Comparison of ENCODE assay signal across 2 cellular contexts in genomic region chr5:7320641-7321170, GRCh38.
TF ChIP-seq lines count a peak whose summit lies in the region.

No MANE protein-coding gene starts in this region.

TF ChIP-seq in SK-N-SH, 30 proteins besides CTCF, POLR2A, EP300 and RAD21 (continued from another document):
- TF ChIP-seq, protein P1, sequence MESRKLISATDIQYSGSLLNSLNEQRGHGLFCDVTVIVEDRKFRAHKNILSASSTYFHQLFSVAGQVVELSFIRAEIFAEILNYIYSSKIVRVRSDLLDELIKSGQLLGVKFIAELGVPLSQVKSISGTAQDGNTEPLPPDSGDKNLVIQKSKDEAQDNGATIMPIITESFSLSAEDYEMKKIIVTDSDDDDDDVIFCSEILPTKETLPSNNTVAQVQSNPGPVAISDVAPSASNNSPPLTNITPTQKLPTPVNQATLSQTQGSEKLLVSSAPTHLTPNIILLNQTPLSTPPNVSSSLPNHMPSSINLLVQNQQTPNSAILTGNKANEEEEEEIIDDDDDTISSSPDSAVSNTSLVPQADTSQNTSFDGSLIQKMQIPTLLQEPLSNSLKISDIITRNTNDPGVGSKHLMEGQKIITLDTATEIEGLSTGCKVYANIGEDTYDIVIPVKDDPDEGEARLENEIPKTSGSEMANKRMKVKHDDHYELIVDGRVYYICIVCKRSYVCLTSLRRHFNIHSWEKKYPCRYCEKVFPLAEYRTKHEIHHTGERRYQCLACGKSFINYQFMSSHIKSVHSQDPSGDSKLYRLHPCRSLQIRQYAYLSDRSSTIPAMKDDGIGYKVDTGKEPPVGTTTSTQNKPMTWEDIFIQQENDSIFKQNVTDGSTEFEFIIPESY (IDR thresholded peaks at IDR 0.05; ENCODE audit: borderline replicate concordance, low read depth), result no peak
- no peak for TF ChIP-seq ELF1 (IDR thresholded peaks at IDR 0.05)

TF ChIP-seq in SK-N-SH treated with all-trans-retinoic acid at 6 μM for 48 hours, 23 proteins besides CTCF, POLR2A, EP300 and RAD21 (continued from another document):
- TF ChIP-seq PATZ1 (CRISPR knock-in tag; IDR thresholded peaks at IDR 0.05; ENCODE audit: borderline replicate concordance), result no peak
- TF ChIP-seq POU6F1 (CRISPR knock-in tag; IDR thresholded peaks at IDR 0.05; ENCODE audit: borderline replicate concordance, low read depth), result no peak
- TF ChIP-seq SNAI2 (CRISPR knock-in tag; IDR thresholded peaks at IDR 0.05), result no peak
- no peak for TF ChIP-seq ZNF565 (CRISPR knock-in tag; conservative IDR thresholded peaks at IDR 0.05; ENCODE audit: low read depth)
- TF ChIP-seq ESRRG (CRISPR knock-in tag; IDR thresholded peaks at IDR 0.05), result no peak
- no peak for TF ChIP-seq TSHZ2 (CRISPR knock-in tag; IDR thresholded peaks at IDR 0.05)
- TF ChIP-seq GLIS3 (CRISPR knock-in tag; IDR thresholded peaks at IDR 0.05), result no peak
- no peak for TF ChIP-seq CSDC2 (CRISPR knock-in tag; IDR thresholded peaks at IDR 0.05)
- no peak for TF ChIP-seq ZFP3 (CRISPR knock-in tag; IDR thresholded peaks at IDR 0.05)
